Comparison of ENCODE assay signal across 18 cellular contexts in the genomic region with DNA sequence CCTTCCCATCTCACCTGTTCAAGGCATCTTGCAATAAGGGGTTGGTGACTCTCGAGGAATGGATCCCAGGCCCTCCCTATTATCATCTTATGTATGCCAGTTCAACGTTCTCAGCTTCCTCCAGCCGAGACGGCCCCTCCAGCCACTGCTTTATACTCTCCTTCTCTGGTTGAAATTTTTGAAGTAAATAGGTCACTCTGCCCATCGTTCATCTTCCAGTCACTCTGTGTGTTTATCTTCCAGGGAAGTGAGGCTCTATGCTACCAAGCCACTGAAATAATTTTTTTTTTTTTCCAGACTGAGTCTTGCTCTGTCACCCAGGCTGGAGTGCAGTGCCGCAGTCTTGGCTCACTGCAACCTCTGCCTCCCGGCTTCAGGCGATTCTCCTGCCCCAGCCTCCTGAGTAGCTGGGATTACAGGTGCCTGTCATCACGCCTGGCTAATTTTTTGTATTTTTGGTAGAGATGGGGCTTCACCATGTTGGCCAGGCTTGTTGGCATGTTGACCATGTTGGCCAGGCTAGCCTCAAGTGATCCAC. TPM values are rescaled to one million over a fixed set of nuclear protein-coding genes. Genes with fewer than 3 reads are reported as not detected.
DNase-seq lines count a peak whose midpoint lies in the region; ATAC-seq and TF ChIP-seq lines count a peak whose summit lies in the region.
"Had no signal": no experiment of that assay in that cellular context is flagged by ENCODE, and none has a peak within 500 bp of the region (broad histone marks: within the 10 kb centered on the region; RNA-seq: fewer than 3 reads in every experiment).

No MANE protein-coding gene starts in this region.

- H3K4me3 Mint-ChIP-seq in endodermal cell, result no peak overlapping the region

- TF ChIP-seq CTCF in AG04450 (IDR thresholded peaks at IDR 0.05; ENCODE audit: low read depth, low read length) (no peak), WERI-Rb-1 (IDR thresholded peaks at IDR 0.05; ENCODE audit: low read depth, low read length) (no peak), esophagus squamous epithelium (IDR thresholded peaks at IDR 0.05) (no peak), parathyroid adenoma (IDR thresholded peaks at IDR 0.05) (no peak), endodermal cell (conservative IDR thresholded peaks at IDR 0.05) (no peak)

- H3K36me3 ChIP-seq in WERI-Rb-1, result no peaks in the 10 kb centered on the region; the same call in 1 of the 2 replicates
- H3K36me3 ChIP-seq in esophagus squamous epithelium, result no peaks in the 10 kb centered on the region
- no peaks in the 10 kb centered on the region for H3K36me3 ChIP-seq in parathyroid adenoma (ENCODE audit: control insufficient read depth, insufficient read depth, low read length)
- H3K36me3 ChIP-seq in endodermal cell (ENCODE audit: control insufficient read depth, insufficient read depth, low read length), result no peaks in the 10 kb centered on the region

- H3K4me1 ChIP-seq in esophagus squamous epithelium (peaks cover 12 to 96% (median 53%) of the 10 kb centered on the region in 3 donors), parathyroid adenoma (peaks cover 47% of the 10 kb centered on the region), endodermal cell (ENCODE audit: control insufficient read depth, insufficient read depth, low read length) (no peaks in the 10 kb centered on the region)
- H3K4me1 ChIP-seq: SJCRH30 had no signal

- H3K27ac ChIP-seq in AG04450 (ENCODE audit: low read depth, low read length) (peak overlapping the region; percentile 63), WERI-Rb-1 (peak overlapping the region; percentile 70), esophagus squamous epithelium (peak overlapping the region in 3 of 4 donors; percentile 39 to 52 (median 42)), parathyroid adenoma (peak overlapping the region; percentile 56), endodermal cell (ENCODE audit: low read depth, low read length) (no peak overlapping the region)
- H3K27ac ChIP-seq: 22Rv1, KMS-11, SJCRH30 had no signal

- H3K4me3 ChIP-seq in AG04450 (ENCODE audit: low read depth, low read length), result no peak overlapping the region
- H3K4me3 ChIP-seq in WERI-Rb-1 (ENCODE audit: low read depth, low read length), result no peak overlapping the region
- H3K4me3 ChIP-seq in esophagus squamous epithelium, result no peak overlapping the region
- peak overlapping the region; percentile 4 for H3K4me3 ChIP-seq in parathyroid adenoma (ENCODE audit: low read depth, low read length)
- no peak overlapping the region for H3K4me3 ChIP-seq in endodermal cell (ENCODE audit: low read length)
- H3K4me3 ChIP-seq: SJCRH30 had no signal

- peaks cover 73% of the 10 kb centered on the region for H3K79me2 ChIP-seq in parathyroid adenoma

- no peaks in the 10 kb centered on the region for H3K27me3 Mint-ChIP-seq in endodermal cell (ENCODE audit: insufficient read depth)

- no peaks in the 10 kb centered on the region for H3K36me3 Mint-ChIP-seq in endodermal cell (ENCODE audit: low read depth)

- no peak for ATAC-seq in stimulated activated naive CD8-positive, alpha-beta T cell treated with anti-CD3 and anti-CD28 coated beads, Interleukin-15, Interleukin-2, amounts not matched to agents 100 U/mL and 50 U/mL, for 24 hours
- ATAC-seq: HepG2, PC-3 had no signal

- DNase-seq in AG04450 (ENCODE audit: low read depth, low spot score), result no peak
- no peak for DNase-seq in WERI-Rb-1
- no peak for DNase-seq in esophagus squamous epithelium (lab: John Stamatoyannopoulos, UW)
- no peak for DNase-seq in endodermal cell
- DNase-seq in stimulated activated naive CD8-positive, alpha-beta T cell treated with anti-CD3 and anti-CD28 coated beads, Interleukin-15, Interleukin-2, amounts not matched to agents 100 U/mL and 50 U/mL, for 24 hours, result no peak
- no peak for DNase-seq in NCI-H1694 (lab: John Stamatoyannopoulos, UW)
- DNase-seq in NCI-H2081 (lab: John Stamatoyannopoulos, UW), result no peak
- DNase-seq: DND-41, MV-4-11, NCI-H1930, NCI-H345, NCI-H524 treated with DMSO at 0.1 percent for 48 hours, PC-3, SJCRH30 had no signal

- H3K4me1 Mint-ChIP-seq in endodermal cell, result no peaks in the 10 kb centered on the region

- H3K9me3 Mint-ChIP-seq in endodermal cell, result no peaks in the 10 kb centered on the region

- no peak overlapping the region for H3K27ac Mint-ChIP-seq in endodermal cell

- intact Hi-C loops in esophagus squamous epithelium (cut with DNase I), result no loop called here

- no peak for TF ChIP-seq POLR2A in esophagus squamous epithelium (IDR thresholded peaks at IDR 0.05)

- POLR2A ChIA-PET in AG04450 (lab: Yijun Ruan, JAX), result no interaction called here

- H2AFZ ChIP-seq in parathyroid adenoma, result no peak overlapping the region

- WGBS in esophagus squamous epithelium, 2 donors, result 65 to 75% methylated on average over 9 of the region's 9 CpGs
- 89 to 98% methylated on average over 5 to 9 of the region's 9 CpGs for WGBS in endodermal cell (ENCODE audit: insufficient coverage in 1 of 2, insufficient read length in 1 of 2), 2 experiments

- peak overlapping the region; percentile 31 for H3K4me2 ChIP-seq in parathyroid adenoma (ENCODE audit: low read length)
- H3K4me2 ChIP-seq: KMS-11 had no signal

- H3K9me3 ChIP-seq in AG04450 (ENCODE audit: control insufficient read depth, insufficient read depth, low read length) (no peaks in the 10 kb centered on the region), WERI-Rb-1 (ENCODE audit: severe bottlenecking) (no peaks in the 10 kb centered on the region), esophagus squamous epithelium (no peaks in the 10 kb centered on the region), parathyroid adenoma (ENCODE audit: control insufficient read depth, low read length) (no peaks in the 10 kb centered on the region), endodermal cell (ENCODE audit: control insufficient read depth, low read length) (no peaks in the 10 kb centered on the region)
- H3K9me3 ChIP-seq: SJCRH30 had no signal

- H3K27me3 ChIP-seq in AG04450 (ENCODE audit: control insufficient read depth, insufficient read depth, low read length), result no peaks in the 10 kb centered on the region
- H3K27me3 ChIP-seq in WERI-Rb-1 (ENCODE audit: insufficient read depth, low read depth, severe bottlenecking), result no peaks in the 10 kb centered on the region
- H3K27me3 ChIP-seq in esophagus squamous epithelium, result no peaks in the 10 kb centered on the region
- no peaks in the 10 kb centered on the region for H3K27me3 ChIP-seq in parathyroid adenoma (ENCODE audit: control insufficient read depth, insufficient read depth, low read length)
- H3K27me3 ChIP-seq in endodermal cell (ENCODE audit: control insufficient read depth, insufficient read depth, low read length, poor library complexity, severe bottlenecking), result no peaks in the 10 kb centered on the region
- H3K27me3 ChIP-seq: SJCRH30 had no signal

- CTCF ChIA-PET in AG04450 (lab: Charles Lee), result interaction anchor here (1.0 kb wide), 1 partner anchor 48 kb away, joined by 4 read pairs; no protein-coding TSS in a partner anchor

- no peak overlapping the region for H3K9ac ChIP-seq in parathyroid adenoma
- H3K9ac ChIP-seq in endodermal cell (ENCODE audit: extremely low read depth, low read length, poor library complexity, severe bottlenecking), result no peak overlapping the region
- H3K9ac ChIP-seq: KMS-11 had no signal

RNA-seq across cellular contexts. Expression of gene PTPN1, which starts 17.0 kb away (rescaled TPM):
- 49.4 and 54.7 TPM in 2 replicates for polyA plus RNA-seq in AG04450 (2011; rRNA removed)
- 46.4 and 49.5 TPM in 2 replicates for polyA minus RNA-seq in AG04450 (2011; rRNA and poly(A)+ RNA removed)
- total RNA-seq in esophagus squamous epithelium (10 to 100 TPM; 23.6 to 30.6 (median 29.0) TPM), endodermal cell (10 to 100 TPM; 25.4 to 28.7 TPM)
- 33.9 TPM for polyA plus RNA-seq in endodermal cell (2013, experiment 1 of 2)
- 30.7 TPM for polyA plus RNA-seq in endodermal cell (2013, experiment 2 of 2)
